In the genomic region with DNA sequence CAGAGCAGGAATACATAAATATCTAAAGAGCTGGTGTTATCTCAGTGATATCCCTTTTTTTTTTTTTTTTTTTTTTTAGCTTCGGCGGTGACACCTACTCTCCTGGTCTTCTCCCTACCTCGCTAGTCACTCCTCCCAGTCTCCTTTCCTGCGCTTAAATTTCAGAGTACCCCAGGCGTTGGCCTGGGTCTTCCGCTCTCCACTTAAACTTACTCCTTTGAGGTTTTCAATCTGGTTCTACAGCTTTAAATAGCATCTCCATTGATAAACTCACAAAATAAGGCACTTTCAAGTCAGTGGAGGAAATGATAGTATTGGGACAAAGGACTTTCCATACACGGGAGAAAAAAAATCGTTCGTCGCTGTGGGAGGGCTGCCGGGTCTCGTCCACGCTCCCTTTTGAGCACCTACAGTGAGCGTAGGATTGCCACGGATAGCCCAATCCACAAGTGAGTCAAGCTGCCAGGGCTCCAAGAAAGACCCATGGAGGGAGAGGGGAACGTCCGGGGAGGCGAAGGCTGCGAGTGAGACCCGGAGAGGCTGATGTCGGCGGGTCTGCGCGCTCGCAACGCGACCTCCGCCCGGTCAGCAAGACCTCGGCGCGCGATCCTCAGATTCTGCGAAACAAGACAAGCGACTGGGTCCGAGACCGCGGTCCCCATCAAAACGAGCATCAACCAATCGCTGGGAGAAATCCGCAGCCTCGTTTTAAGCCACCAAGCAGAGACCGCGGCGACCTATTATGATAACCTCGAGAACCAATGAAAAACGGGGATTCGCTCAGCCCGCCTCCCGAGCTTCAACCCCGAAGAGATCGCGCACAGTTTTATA, we compare ENCODE assay signal across 8 cellular contexts. TPM values are rescaled to one million over a fixed set of nuclear protein-coding genes. Genes with fewer than 3 reads are reported as not detected.
A peak's percentile ranks its signal among the peaks of the same experiment; 100 is the strongest.
DNase-seq lines count a peak whose midpoint lies in the region; ATAC-seq and TF ChIP-seq lines count a peak whose summit lies in the region.

No MANE protein-coding gene starts in this region.

- TF ChIP-seq CTCF in astrocyte of the spinal cord (IDR thresholded peaks at IDR 0.05; ENCODE audit: low read depth, low read length) = no peak

- H3K9me3 ChIP-seq in aorta (ENCODE audit: control insufficient read depth, low read length) = no peaks in the 10 kb centered on the region

- DNase-seq in NCI-H1930 (lab: John Stamatoyannopoulos, UW) (peak; percentile 88 to 93), T-helper 22 cell (ENCODE audit: low read depth) (peak; percentile 78), astrocyte of the spinal cord (ENCODE audit: low read depth, low spot score) (peak; percentile 95), hippocampal formation (lab: John Stamatoyannopoulos, UW) (peak; percentile 92 to 97), aorta (peak; percentile 94)

- intact Hi-C loops in aorta (cut with DNase I) = loop anchor here in 1 of 2 donors (2.0 to 10.0 kb wide), 3 partner anchors 55 to 242 kb away; a partner anchor contains a TSS

- H3K27me3 ChIP-seq in rectal smooth muscle tissue (ENCODE audit: control insufficient read depth, insufficient read depth, low read length) = no peaks in the 10 kb centered on the region
- H3K27me3 ChIP-seq in aorta (ENCODE audit: control insufficient read depth in 1 of 2, insufficient read depth in 2 of 2, low read length in 1 of 2) = no peaks in the 10 kb centered on the region

- in situ Hi-C loops in astrocyte of the spinal cord (cut with HindIII; ENCODE audit: low sequenced_read_pairs) = no loop called here

- 1% methylated on average over 53 of the region's 53 CpGs for WGBS in aorta, 2 donors

- H3K36me3 ChIP-seq in rectal smooth muscle tissue (ENCODE audit: control insufficient read depth, insufficient read depth, low read length) (peaks cover 12% of the 10 kb centered on the region), aorta (ENCODE audit: control insufficient read depth in 1 of 2, insufficient read depth in 2 of 2, low read length in 1 of 2) (peaks cover 2 to 3% of the 10 kb centered on the region in 2 donors)

- H3K4me1 ChIP-seq in rectal smooth muscle tissue (ENCODE audit: control insufficient read depth, insufficient read depth, low read length) (peaks cover 13% of the 10 kb centered on the region), aorta (ENCODE audit: control insufficient read depth in 1 of 2, insufficient read depth in 2 of 2, low read length in 2 of 2) (peaks cover 0 to 2% of the 10 kb centered on the region in 2 donors)

- H3K27ac ChIP-seq in rectal smooth muscle tissue (ENCODE audit: low read depth, low read length) (peak overlapping the region; percentile 100), aorta (ENCODE audit: low read depth in 1 of 2, low read length in 2 of 2) (peak overlapping the region in 1 of 2 donors; percentile 100)

- peak overlapping the region; percentile 66 for H3K9ac ChIP-seq in rectal smooth muscle tissue (ENCODE audit: low read length)

- ATAC-seq in GM18499 (IDR thresholded peaks at IDR 0.05; ENCODE audit: insufficient read depth, unreplicated experiment) (peak; percentile 64), HG02970 (IDR thresholded peaks at IDR 0.05; ENCODE audit: low FRiP score, unreplicated experiment) (peak; percentile 70), aorta (ENCODE audit: low FRiP score) (peak; percentile 93)

- H3K4me3 ChIP-seq in astrocyte of the spinal cord (ENCODE audit: low read depth, low read length) (peak overlapping the region; percentile 97), rectal smooth muscle tissue (ENCODE audit: low read length) (peak overlapping the region; percentile 94), aorta (ENCODE audit: low read length in 2 of 2) (peak overlapping the region; percentile 1 to 48)

RNA-seq across cellular contexts. Expression of a gene that starts 0.7 kb away (rescaled TPM):
- total RNA-seq in aorta = 100 to 1,000 TPM in 1 of 2 donors, 10 to 100 TPM in 1; 92.2 to 135 TPM
- 10 to 100 TPM; 26.7 to 90.4 TPM for polyA plus RNA-seq in aorta

RNA-seq across cellular contexts. Expression of a gene that starts 50.5 kb away (rescaled TPM):
- total RNA-seq in aorta = 10 to 100 TPM; 14.3 to 24.3 TPM
- 10 to 100 TPM in 1 of 2 donors, 1 to 10 TPM in 1; 2.9 to 11.6 TPM for polyA plus RNA-seq in aorta

Comparison
In these comparisons a context has a peak if more than half of its experiments do, and no peak if none do; other contexts are left out.
1. H3K4me3 ChIP-seq: peak in every context shown above with its lines; median percentile 97 in astrocyte of the spinal cord; 94 in rectal smooth muscle tissue; 24 in aorta.